In genomic region chr1:32068891-32069590, GRCh38 we compare ENCODE assay signal across 12 cellular contexts. TPM values are rescaled to one million over a fixed set of nuclear protein-coding genes. Genes with fewer than 3 reads are reported as not detected.
DNase-seq lines count a peak whose midpoint lies in the region; ATAC-seq and TF ChIP-seq lines count a peak whose summit lies in the region.
"Had no signal": no experiment of that assay in that cellular context is flagged by ENCODE, and none has a peak within 500 bp of the region (broad histone marks: within the 10 kb centered on the region; RNA-seq: fewer than 3 reads in every experiment).

No MANE protein-coding gene starts in this region.

- no peak overlapping the region for H3K4me3 ChIP-seq in ACC112 (ENCODE audit: low read depth, low read length)
- no peak overlapping the region for H3K4me3 ChIP-seq in H7 (ENCODE audit: insufficient read depth, low read depth, low read length)
- H3K4me3 ChIP-seq in mammary epithelial cell (replicated peaks in 1 of 3; ENCODE audit: insufficient read depth in 1 of 3, low read depth in 2 of 3, low read length in 3 of 3), result no peak overlapping the region
- H3K4me3 ChIP-seq: heart left ventricle, tibial nerve had no signal

- H3K79me2 ChIP-seq in ACC112 (ENCODE audit: control insufficient read depth, insufficient read depth, low read length, unreplicated experiment), result peaks cover 8% of the 10 kb centered on the region
- H3K79me2 ChIP-seq in mammary epithelial cell (ENCODE audit: insufficient read depth, low read length), result peaks cover 9% of the 10 kb centered on the region

- TF ChIP-seq CTCF in mammary epithelial cell (conservative IDR thresholded peaks at IDR 0.05 in 1 of 2, IDR thresholded peaks at IDR 0.05 in 1 of 2; ENCODE audit: extremely low read depth in 1 of 2, insufficient read depth in 1 of 2, low read depth in 1 of 2, low read length in 2 of 2), result no peak

- H3K4me1 ChIP-seq in ACC112 (ENCODE audit: control insufficient read depth, insufficient read depth, low read length, unreplicated experiment), result peaks cover 29% of the 10 kb centered on the region
- H3K4me1 ChIP-seq in mammary epithelial cell (ENCODE audit: insufficient read depth, low read length), result peaks cover 36% of the 10 kb centered on the region
- H3K4me1 ChIP-seq: BE2C had no signal

- in situ Hi-C loops in mammary epithelial cell (cut with MboI; ENCODE audit: low sequenced_read_pairs in 2 of 2), result no loop called here

- dilution Hi-C loops in mammary epithelial cell (cut with HindIII; ENCODE audit: low sequenced_read_pairs), result no loop called here

- H3K27ac ChIP-seq in ACC112 (ENCODE audit: low read depth, low read length) (peak overlapping the region; percentile 3; the same call in 1 of the 2 replicates), mammary epithelial cell (ENCODE audit: insufficient read depth, low read depth, low read length) (no peak overlapping the region)
- H3K27ac ChIP-seq: heart left ventricle, tibial nerve had no signal

- CTCF ChIA-PET in mammary epithelial cell (lab: Charles Lee; ENCODE audit: low non-redundant PET), result no interaction called here

- H3K27me3 ChIP-seq in ACC112 (ENCODE audit: insufficient read depth, low read length) (no peaks in the 10 kb centered on the region), H7 (ENCODE audit: control insufficient read depth, insufficient read depth, low read length) (no peaks in the 10 kb centered on the region), mammary epithelial cell (ENCODE audit: insufficient read depth, low read length) (no peaks in the 10 kb centered on the region)
- H3K27me3 ChIP-seq: BE2C, heart left ventricle, tibial nerve had no signal

- H3K4me2 ChIP-seq in mammary epithelial cell (ENCODE audit: insufficient read depth, low read depth, low read length), result no peak overlapping the region

- ATAC-seq in GM21737 (IDR thresholded peaks at IDR 0.05; ENCODE audit: unreplicated experiment) (no peak), HG02642 (IDR thresholded peaks at IDR 0.05; ENCODE audit: poor library complexity, unreplicated experiment) (no peak)
- ATAC-seq: heart left ventricle had no signal

- H2AFZ ChIP-seq in ACC112 (ENCODE audit: low read length, unreplicated experiment), result no peak overlapping the region
- no peak overlapping the region for H2AFZ ChIP-seq in mammary epithelial cell (ENCODE audit: low read depth, low read length)

- no peaks in the 10 kb centered on the region for H3K9me3 ChIP-seq in mammary epithelial cell (replicated peaks; ENCODE audit: insufficient read depth, low read length)
- H3K9me3 ChIP-seq: BE2C, heart left ventricle, tibial nerve had no signal

- DNase-seq in H7 (peak; percentile 70), mammary epithelial cell (peak; percentile 57), kidney tubule cell (ENCODE audit: low spot score) (peak; percentile 64), cerebellar cortex (ENCODE audit: low spot score) (no peak), NCI-H526 treated with DMSO at 0.1 percent for 48 hours (lab: John Stamatoyannopoulos, UW) (no peak)
- DNase-seq: BE2C, heart left ventricle, NCI-H1436 treated with DMSO at 0.1 percent for 48 hours had no signal

- no peak overlapping the region for H3K9ac ChIP-seq in mammary epithelial cell (ENCODE audit: insufficient read depth, low read length)

- intact Hi-C loops in mammary epithelial cell (cut with micrococcal nuclease), result no loop called here

- H3K36me3 ChIP-seq in ACC112 (ENCODE audit: insufficient read depth, low read length) (no peaks in the 10 kb centered on the region), H7 (replicated peaks; ENCODE audit: control insufficient read depth, insufficient read depth, low read length) (no peaks in the 10 kb centered on the region), mammary epithelial cell (ENCODE audit: insufficient read depth, low read length) (peaks cover under 1% of the 10 kb centered on the region)
- H3K36me3 ChIP-seq: BE2C had no signal

- no TSS peak for BruUV-seq in mammary epithelial cell (replicated peaks; lab: Mats Ljungman, UMichigan)

- H4K20me1 ChIP-seq in mammary epithelial cell (ENCODE audit: insufficient read depth, low read length), result no peaks in the 10 kb centered on the region

- 53% methylated on average over 5 of the region's 5 CpGs for WGBS in mammary epithelial cell (ENCODE audit: low coverage, missing lambda C conversion rate)

RNA-seq across cellular contexts. Expression of gene TMEM39B, which starts 3.7 kb away (rescaled TPM):
- 11.1 and 14.3 TPM in 2 replicates for total RNA-seq in H7 (2014; rRNA removed; shearing (Covaris generic))
- 10 to 100 TPM in 1 of 2 donors, 1 to 10 TPM in 1; 3.7 to 15.5 TPM for total RNA-seq in mammary epithelial cell
- 15.8 TPM for polyA plus RNA-seq in mammary epithelial cell
- polyA minus RNA-seq in mammary epithelial cell, result 11.7 TPM

RNA-seq across cellular contexts. Expression of gene KPNA6, which starts 38.8 kb away (rescaled TPM):
- total RNA-seq in H7 (2014; rRNA removed; shearing (Covaris generic)), result 101 and 111 TPM in 2 replicates
- 10 to 100 TPM; 83.5 to 92.7 TPM for total RNA-seq in mammary epithelial cell
- 31.2 TPM for polyA plus RNA-seq in mammary epithelial cell
- 88.1 TPM for polyA minus RNA-seq in mammary epithelial cell

RNA-seq across cellular contexts. Expression of gene KHDRBS1, which starts 55.4 kb away (rescaled TPM):
- total RNA-seq in H7 (2014; rRNA removed; shearing (Covaris generic)), result 84.7 and 108 TPM in 2 replicates
- total RNA-seq in mammary epithelial cell, result 100 to 1,000 TPM in 1 of 2 donors, 10 to 100 TPM in 1; 39.8 to 109 TPM
- 46.6 TPM for polyA plus RNA-seq in mammary epithelial cell
- polyA minus RNA-seq in mammary epithelial cell, result 103 TPM

Comparison
In these comparisons a context has a peak if more than half of its experiments do, and no peak if none do; other contexts are left out.
1. DNase-seq: peak in H7 (single experiment), mammary epithelial cell (single experiment) and kidney tubule cell (single experiment); none in cerebellar cortex (single experiment) and NCI-H526 treated with DMSO at 0.1 percent for 48 hours (single experiment).